ENCODE assay signal across 10 cellular contexts in genomic region chr9:88197781-88198345, GRCh38. TPM values are rescaled to one million over a fixed set of nuclear protein-coding genes. Genes with fewer than 3 reads are reported as not detected.
DNase-seq lines count a peak whose midpoint lies in the region; ATAC-seq and TF ChIP-seq lines count a peak whose summit lies in the region.
"Had no signal": no experiment of that assay in that cellular context is flagged by ENCODE, and none has a peak within 500 bp of the region (broad histone marks: within the 10 kb centered on the region; RNA-seq: fewer than 3 reads in every experiment).

No MANE protein-coding gene starts in this region.

- peaks cover 25% of the 10 kb centered on the region for H3K27me3 Mint-ChIP-seq in CD4-positive, alpha-beta T cell

- H3K4me3 Mint-ChIP-seq in CD4-positive, alpha-beta T cell: no peak overlapping the region

- H3K27me3 ChIP-seq in uterus: no peaks in the 10 kb centered on the region
- H3K27me3 ChIP-seq in CD4-positive, alpha-beta T cell (ENCODE audit: control insufficient read depth, insufficient read depth, low read length): peaks cover 7% of the 10 kb centered on the region

- TF ChIP-seq CTCF in astrocyte of the spinal cord (IDR thresholded peaks at IDR 0.05; ENCODE audit: low read depth, low read length) (no peak), uterus (IDR thresholded peaks at IDR 0.05) (no peak)
- no peak for TF ChIP-seq CTCF in CD4-positive, alpha-beta T cell (IDR thresholded peaks at IDR 0.05)

- peak; percentile 75 for TF ChIP-seq EP300 in Ishikawa (IDR thresholded peaks at IDR 0.05; ENCODE audit: borderline replicate concordance)

- no peaks in the 10 kb centered on the region for H3K4me1 ChIP-seq in uterus

- H3K4me3 ChIP-seq in astrocyte of the spinal cord (ENCODE audit: low read depth, low read length) (no peak overlapping the region), uterus (peak overlapping the region; percentile 21 to 35)

- no peaks in the 10 kb centered on the region for H3K9me3 Mint-ChIP-seq in CD4-positive, alpha-beta T cell

- no peak overlapping the region for H3K27ac Mint-ChIP-seq in CD4-positive, alpha-beta T cell

- in situ Hi-C loops in astrocyte of the spinal cord (cut with HindIII; ENCODE audit: low sequenced_read_pairs): no loop called here

- TF ChIP-seq RAD21 in Ishikawa (IDR thresholded peaks at IDR 0.05; ENCODE audit: low read depth): no peak

- CTCF ChIA-PET in CD4-positive, alpha-beta T cell (lab: Charles Lee): interaction anchor here (0.6 kb wide), 1 partner anchor 1334 kb away, joined by 3 read pairs; no protein-coding TSS in a partner anchor

- POLR2A ChIA-PET in CD4-positive, alpha-beta T cell (lab: Charles Lee): no interaction called here

- no peaks in the 10 kb centered on the region for H3K4me1 Mint-ChIP-seq in CD4-positive, alpha-beta T cell (ENCODE audit: low read depth)

- H3K36me3 Mint-ChIP-seq in CD4-positive, alpha-beta T cell (ENCODE audit: low read depth): no peaks in the 10 kb centered on the region

- TF ChIP-seq POLR2A in uterus (IDR thresholded peaks at IDR 0.05): no peak

- no peaks in the 10 kb centered on the region for H3K36me3 ChIP-seq in uterus

- no peaks in the 10 kb centered on the region for H3K9me3 ChIP-seq in uterus
- H3K9me3 ChIP-seq in CD4-positive, alpha-beta T cell (ENCODE audit: control insufficient read depth, low read length): no peaks in the 10 kb centered on the region

- peak overlapping the region; percentile 67 to 71 for H3K27ac ChIP-seq in uterus
- H3K27ac ChIP-seq in CD4-positive, alpha-beta T cell (ENCODE audit: low read depth, low read length): no peak overlapping the region

- DNase-seq in astrocyte of the spinal cord (ENCODE audit: low read depth, low spot score) (peak; percentile 65), kidney tubule cell (ENCODE audit: low spot score) (peak; percentile 77), uterus (peak in 1 of 2 donors; percentile 25), DMS53 (lab: John Stamatoyannopoulos, UW) (no peak)
- DNase-seq in CD4-positive, alpha-beta T cell: no peak
- DNase-seq: activated CD4-positive, alpha-beta T cell treated with anti-CD3 and anti-CD28 coated beads, Interleukin-2, amount 50 U/mL, for 48 hours had no signal

- no peak for ATAC-seq in HG02642 (IDR thresholded peaks at IDR 0.05; ENCODE audit: poor library complexity, unreplicated experiment)
- ATAC-seq in CD4-positive, alpha-beta T cell (ENCODE audit: poor library complexity): no peak

- intact Hi-C loops in uterus (cut with DNase I; ENCODE audit: low total_unique reads): no loop called here
- intact Hi-C loops in CD4-positive, alpha-beta T cell (cut with DNase I, micrococcal nuclease): no loop called here

TF ChIP-seq in Ishikawa, 13 proteins besides CTCF, POLR2A, EP300 and RAD21:
- TF ChIP-seq, protein P1, sequence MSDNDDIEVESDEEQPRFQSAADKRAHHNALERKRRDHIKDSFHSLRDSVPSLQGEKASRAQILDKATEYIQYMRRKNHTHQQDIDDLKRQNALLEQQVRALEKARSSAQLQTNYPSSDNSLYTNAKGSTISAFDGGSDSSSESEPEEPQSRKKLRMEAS (IDR thresholded peaks at IDR 0.05): peak; percentile 72; the same call in 1 of the 2 replicates
- TF ChIP-seq NFIC (IDR thresholded peaks at IDR 0.05) (peak; percentile 57; the same call in 1 of the 2 replicates), TCF12 (IDR thresholded peaks at IDR 0.05; ENCODE audit: low read depth) (peak; percentile 66), YY1 (IDR thresholded peaks at IDR 0.05; ENCODE audit: low read depth) (no peak), TEAD4 (IDR thresholded peaks at IDR 0.05) (peak; percentile 83), FOXM1 (IDR thresholded peaks at IDR 0.05; ENCODE audit: borderline replicate concordance, low read depth) (peak; percentile 75; the same call in 1 of the 2 replicates)

RNA-seq across cellular contexts. Expression of gene SPATA31C2, which starts 59.6 kb away (rescaled TPM):
- under 1 TPM in 1 of 4 donors, not detected in 3; 0.14 TPM for total RNA-seq in uterus
- total RNA-seq in CD4-positive, alpha-beta T cell: not detected
- total RNA-seq: posterior vena cava, temporal lobe had no signal

Comparison
In these comparisons a context has a peak if more than half of its experiments do, and no peak if none do; other contexts are left out.
1. DNase-seq: peak in astrocyte of the spinal cord (single experiment) and kidney tubule cell (single experiment); none in DMS53 (single experiment) and CD4-positive, alpha-beta T cell (0 of 10).